Comparison of ENCODE assay signal across 10 cellular contexts in the genomic region with DNA sequence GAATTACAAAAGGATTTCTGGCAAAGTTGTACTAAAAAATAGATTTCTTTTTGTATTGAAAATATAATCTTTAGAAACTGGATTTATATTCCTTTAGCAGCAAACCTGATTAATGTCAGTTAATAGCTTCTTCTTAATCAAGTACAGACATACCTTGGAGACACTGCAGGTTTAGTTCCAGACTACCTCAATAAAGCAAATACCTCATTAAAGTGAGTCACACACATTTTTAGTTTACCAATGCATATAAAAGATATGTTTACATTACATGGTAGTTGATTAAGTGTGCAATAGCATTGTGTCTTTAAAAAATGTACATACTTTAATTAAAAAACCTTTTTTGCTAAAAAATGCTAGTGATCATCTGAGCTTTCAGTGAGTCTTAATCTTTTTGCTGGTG.
"Had no signal": no experiment of that assay in that cellular context is flagged by ENCODE, and none has a peak within 500 bp of the region (broad histone marks: within the 10 kb centered on the region; RNA-seq: fewer than 3 reads in every experiment).

No MANE protein-coding gene starts in this region.

- H3K4me1 ChIP-seq: HAP-1 had no signal

- ATAC-seq: GM23338, HCT116 had no signal

- FAIRE-seq: H1 had no signal

- H3K4me3 ChIP-seq: GM23248, GM23338, HAP-1 had no signal

- H3K9ac ChIP-seq: GM23248 had no signal

- H2AFZ ChIP-seq: GM23248, GM23338 had no signal

- H3K27ac ChIP-seq: GM23248 had no signal

- DNase-seq: GM23248, GOT3, H7, H9, HCEC 1CT, HFFc6 had no signal

- H3K4me2 ChIP-seq: GM23338 had no signal

- H3K36me3 ChIP-seq: HAP-1 had no signal
